Comparison of ENCODE assay signal across 1 cellular context in the genomic region with DNA sequence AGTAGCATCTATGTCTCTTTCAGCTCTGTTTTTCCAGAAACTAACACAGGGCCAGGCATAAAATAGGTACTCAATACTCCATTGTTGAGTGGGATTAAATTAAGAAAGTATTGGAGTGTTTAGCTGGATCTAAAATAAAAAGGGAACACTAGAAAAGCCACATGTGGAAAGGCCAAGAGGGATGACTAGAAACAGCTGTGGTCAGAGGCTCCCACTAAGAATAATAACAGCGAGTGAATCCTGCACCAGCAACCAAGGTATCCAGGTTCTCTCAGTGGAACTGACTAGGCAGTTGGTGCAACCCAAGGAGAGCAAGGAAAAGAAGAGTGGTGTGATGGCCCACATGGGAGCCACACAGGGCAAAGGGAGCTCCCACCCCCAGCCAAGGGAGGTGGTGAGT.
TF ChIP-seq lines count a peak whose summit lies in the region.

No MANE protein-coding gene starts in this region.

TF ChIP-seq in GM23338, 12 proteins besides CTCF, POLR2A, EP300 and RAD21 (continued from another document):
- TF ChIP-seq, protein P1, sequence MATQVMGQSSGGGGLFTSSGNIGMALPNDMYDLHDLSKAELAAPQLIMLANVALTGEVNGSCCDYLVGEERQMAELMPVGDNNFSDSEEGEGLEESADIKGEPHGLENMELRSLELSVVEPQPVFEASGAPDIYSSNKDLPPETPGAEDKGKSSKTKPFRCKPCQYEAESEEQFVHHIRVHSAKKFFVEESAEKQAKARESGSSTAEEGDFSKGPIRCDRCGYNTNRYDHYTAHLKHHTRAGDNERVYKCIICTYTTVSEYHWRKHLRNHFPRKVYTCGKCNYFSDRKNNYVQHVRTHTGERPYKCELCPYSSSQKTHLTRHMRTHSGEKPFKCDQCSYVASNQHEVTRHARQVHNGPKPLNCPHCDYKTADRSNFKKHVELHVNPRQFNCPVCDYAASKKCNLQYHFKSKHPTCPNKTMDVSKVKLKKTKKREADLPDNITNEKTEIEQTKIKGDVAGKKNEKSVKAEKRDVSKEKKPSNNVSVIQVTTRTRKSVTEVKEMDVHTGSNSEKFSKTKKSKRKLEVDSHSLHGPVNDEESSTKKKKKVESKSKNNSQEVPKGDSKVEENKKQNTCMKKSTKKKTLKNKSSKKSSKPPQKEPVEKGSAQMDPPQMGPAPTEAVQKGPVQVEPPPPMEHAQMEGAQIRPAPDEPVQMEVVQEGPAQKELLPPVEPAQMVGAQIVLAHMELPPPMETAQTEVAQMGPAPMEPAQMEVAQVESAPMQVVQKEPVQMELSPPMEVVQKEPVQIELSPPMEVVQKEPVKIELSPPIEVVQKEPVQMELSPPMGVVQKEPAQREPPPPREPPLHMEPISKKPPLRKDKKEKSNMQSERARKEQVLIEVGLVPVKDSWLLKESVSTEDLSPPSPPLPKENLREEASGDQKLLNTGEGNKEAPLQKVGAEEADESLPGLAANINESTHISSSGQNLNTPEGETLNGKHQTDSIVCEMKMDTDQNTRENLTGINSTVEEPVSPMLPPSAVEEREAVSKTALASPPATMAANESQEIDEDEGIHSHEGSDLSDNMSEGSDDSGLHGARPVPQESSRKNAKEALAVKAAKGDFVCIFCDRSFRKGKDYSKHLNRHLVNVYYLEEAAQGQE (IDR thresholded peaks at IDR 0.05; ENCODE audit: unreplicated experiment) = no peak
- no peak for TF ChIP-seq JUNB (IDR thresholded peaks at IDR 0.05; ENCODE audit: unreplicated experiment)
